1 cellular context compared by ENCODE assay signal in the genomic region with DNA sequence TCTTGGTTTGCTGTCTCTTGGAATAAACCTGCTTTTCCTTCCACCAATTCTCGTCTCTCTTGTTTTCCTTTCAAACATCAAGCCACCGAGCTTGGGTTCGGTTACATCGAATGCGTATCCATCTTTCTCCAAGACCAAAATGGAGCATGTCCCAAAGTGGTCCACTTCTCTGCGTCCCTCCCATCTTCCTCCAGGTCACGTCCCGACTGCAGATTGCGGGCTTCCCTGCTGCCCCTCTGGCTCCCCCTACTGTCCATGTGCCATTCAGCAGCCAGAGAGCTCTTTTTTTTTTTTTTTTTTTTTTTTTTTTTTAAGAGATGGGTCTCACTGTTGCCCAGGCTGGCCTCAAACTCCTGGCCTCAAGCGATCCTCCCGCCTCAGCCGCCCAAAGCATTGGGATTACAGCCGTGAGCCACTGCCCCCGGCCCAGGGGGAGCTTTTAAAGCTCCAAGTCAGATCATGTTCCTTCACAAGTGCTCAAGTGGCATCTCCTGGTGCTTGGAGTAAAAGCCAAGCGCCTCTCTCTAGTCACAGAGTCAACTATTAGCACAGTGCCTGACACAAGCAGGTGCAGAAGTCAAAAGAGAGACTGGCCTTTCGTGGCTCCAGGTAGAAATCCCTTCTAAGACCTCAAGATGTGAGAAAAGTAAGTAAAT.
TF ChIP-seq lines count a peak whose summit lies in the region.

No MANE protein-coding gene starts in this region.

TF ChIP-seq in K562, 482 proteins besides CTCF, POLR2A, EP300 and RAD21 (continued from another document):
- TF ChIP-seq, protein P1, sequence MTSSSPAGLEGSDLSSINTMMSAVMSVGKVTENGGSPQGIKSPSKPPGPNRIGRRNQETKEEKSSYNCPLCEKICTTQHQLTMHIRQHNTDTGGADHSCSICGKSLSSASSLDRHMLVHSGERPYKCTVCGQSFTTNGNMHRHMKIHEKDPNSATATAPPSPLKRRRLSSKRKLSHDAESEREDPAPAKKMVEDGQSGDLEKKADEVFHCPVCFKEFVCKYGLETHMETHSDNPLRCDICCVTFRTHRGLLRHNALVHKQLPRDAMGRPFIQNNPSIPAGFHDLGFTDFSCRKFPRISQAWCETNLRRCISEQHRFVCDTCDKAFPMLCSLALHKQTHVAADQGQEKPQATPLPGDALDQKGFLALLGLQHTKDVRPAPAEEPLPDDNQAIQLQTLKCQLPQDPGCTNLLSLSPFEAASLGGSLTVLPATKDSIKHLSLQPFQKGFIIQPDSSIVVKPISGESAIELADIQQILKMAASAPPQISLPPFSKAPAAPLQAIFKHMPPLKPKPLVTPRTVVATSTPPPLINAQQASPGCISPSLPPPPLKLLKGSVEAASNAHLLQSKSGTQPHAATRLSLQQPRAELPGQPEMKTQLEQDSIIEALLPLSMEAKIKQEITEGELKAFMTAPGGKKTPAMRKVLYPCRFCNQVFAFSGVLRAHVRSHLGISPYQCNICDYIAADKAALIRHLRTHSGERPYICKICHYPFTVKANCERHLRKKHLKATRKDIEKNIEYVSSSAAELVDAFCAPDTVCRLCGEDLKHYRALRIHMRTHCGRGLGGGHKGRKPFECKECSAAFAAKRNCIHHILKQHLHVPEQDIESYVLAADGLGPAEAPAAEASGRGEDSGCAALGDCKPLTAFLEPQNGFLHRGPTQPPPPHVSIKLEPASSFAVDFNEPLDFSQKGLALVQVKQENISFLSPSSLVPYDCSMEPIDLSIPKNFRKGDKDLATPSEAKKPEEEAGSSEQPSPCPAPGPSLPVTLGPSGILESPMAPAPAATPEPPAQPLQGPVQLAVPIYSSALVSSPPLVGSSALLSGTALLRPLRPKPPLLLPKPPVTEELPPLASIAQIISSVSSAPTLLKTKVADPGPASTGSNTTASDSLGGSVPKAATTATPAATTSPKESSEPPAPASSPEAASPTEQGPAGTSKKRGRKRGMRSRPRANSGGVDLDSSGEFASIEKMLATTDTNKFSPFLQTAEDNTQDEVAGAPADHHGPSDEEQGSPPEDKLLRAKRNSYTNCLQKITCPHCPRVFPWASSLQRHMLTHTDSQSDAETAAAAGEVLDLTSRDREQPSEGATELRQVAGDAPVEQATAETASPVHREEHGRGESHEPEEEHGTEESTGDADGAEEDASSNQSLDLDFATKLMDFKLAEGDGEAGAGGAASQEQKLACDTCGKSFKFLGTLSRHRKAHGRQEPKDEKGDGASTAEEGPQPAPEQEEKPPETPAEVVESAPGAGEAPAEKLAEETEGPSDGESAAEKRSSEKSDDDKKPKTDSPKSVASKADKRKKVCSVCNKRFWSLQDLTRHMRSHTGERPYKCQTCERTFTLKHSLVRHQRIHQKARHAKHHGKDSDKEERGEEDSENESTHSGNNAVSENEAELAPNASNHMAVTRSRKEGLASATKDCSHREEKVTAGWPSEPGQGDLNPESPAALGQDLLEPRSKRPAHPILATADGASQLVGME (CRISPR knock-in tag; IDR thresholded peaks at IDR 0.05), result 0 out of 2 replicates have a peak, but pooled peaks have one; percentile 35
- TF ChIP-seq, protein P2, sequence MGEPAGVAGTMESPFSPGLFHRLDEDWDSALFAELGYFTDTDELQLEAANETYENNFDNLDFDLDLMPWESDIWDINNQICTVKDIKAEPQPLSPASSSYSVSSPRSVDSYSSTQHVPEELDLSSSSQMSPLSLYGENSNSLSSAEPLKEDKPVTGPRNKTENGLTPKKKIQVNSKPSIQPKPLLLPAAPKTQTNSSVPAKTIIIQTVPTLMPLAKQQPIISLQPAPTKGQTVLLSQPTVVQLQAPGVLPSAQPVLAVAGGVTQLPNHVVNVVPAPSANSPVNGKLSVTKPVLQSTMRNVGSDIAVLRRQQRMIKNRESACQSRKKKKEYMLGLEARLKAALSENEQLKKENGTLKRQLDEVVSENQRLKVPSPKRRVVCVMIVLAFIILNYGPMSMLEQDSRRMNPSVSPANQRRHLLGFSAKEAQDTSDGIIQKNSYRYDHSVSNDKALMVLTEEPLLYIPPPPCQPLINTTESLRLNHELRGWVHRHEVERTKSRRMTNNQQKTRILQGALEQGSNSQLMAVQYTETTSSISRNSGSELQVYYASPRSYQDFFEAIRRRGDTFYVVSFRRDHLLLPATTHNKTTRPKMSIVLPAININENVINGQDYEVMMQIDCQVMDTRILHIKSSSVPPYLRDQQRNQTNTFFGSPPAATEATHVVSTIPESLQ (CRISPR knock-in tag; IDR thresholded peaks at IDR 0.05), result no peak
- TF ChIP-seq, protein P3, sequence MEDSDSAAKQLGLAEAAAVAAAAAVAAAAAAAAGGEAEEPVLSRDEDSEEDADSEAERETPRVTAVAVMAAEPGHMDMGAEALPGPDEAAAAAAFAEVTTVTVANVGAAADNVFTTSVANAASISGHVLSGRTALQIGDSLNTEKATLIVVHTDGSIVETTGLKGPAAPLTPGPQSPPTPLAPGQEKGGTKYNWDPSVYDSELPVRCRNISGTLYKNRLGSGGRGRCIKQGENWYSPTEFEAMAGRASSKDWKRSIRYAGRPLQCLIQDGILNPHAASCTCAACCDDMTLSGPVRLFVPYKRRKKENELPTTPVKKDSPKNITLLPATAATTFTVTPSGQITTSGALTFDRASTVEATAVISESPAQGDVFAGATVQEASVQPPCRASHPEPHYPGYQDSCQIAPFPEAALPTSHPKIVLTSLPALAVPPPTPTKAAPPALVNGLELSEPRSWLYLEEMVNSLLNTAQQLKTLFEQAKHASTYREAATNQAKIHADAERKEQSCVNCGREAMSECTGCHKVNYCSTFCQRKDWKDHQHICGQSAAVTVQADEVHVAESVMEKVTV (CRISPR knock-in tag; IDR thresholded peaks at IDR 0.05), result peak; percentile 29; the same call in 1 of the 2 replicates
- TF ChIP-seq KLF16 (IDR thresholded peaks at IDR 0.05), result 0 out of 2 replicates have a peak, but pooled peaks have one; percentile 37
- TF ChIP-seq DDX20 (tag; IDR thresholded peaks at IDR 0.05; ENCODE audit: low read depth), result no peak
- TF ChIP-seq ZFP36 (IDR thresholded peaks at IDR 0.05; ENCODE audit: low read depth, low read length, partially characterized antibody), result peak; percentile 28
- TF ChIP-seq SUPT5H (IDR thresholded peaks at IDR 0.05), result no peak
- TF ChIP-seq SMC3 (conservative IDR thresholded peaks at IDR 0.05; ENCODE audit: insufficient read depth, low read depth, low read length), result peak; percentile 61
- no peak for TF ChIP-seq L3MBTL2 (IDR thresholded peaks at IDR 0.05)
- no peak for TF ChIP-seq PCBP2 (IDR thresholded peaks at IDR 0.05; ENCODE audit: low read depth, low read length, poor library complexity, severe bottlenecking)
- 0 out of 2 replicates have a peak, but pooled peaks have one; percentile 18 for TF ChIP-seq RB1 (IDR thresholded peaks at IDR 0.05; ENCODE audit: low read depth)
- no peak for TF ChIP-seq HNRNPL (IDR thresholded peaks at IDR 0.05; ENCODE audit: low read depth, low read length)
- TF ChIP-seq, protein P4, sequence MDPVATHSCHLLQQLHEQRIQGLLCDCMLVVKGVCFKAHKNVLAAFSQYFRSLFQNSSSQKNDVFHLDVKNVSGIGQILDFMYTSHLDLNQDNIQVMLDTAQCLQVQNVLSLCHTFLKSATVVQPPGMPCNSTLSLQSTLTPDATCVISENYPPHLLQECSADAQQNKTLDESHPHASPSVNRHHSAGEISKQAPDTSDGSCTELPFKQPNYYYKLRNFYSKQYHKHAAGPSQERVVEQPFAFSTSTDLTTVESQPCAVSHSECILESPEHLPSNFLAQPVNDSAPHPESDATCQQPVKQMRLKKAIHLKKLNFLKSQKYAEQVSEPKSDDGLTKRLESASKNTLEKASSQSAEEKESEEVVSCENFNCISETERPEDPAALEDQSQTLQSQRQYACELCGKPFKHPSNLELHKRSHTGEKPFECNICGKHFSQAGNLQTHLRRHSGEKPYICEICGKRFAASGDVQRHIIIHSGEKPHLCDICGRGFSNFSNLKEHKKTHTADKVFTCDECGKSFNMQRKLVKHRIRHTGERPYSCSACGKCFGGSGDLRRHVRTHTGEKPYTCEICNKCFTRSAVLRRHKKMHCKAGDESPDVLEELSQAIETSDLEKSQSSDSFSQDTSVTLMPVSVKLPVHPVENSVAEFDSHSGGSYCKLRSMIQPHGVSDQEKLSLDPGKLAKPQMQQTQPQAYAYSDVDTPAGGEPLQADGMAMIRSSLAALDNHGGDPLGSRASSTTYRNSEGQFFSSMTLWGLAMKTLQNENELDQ (CRISPR knock-in tag; IDR thresholded peaks at IDR 0.05; ENCODE audit: borderline replicate concordance), result no peak
- peak; percentile 60; the same call in 1 of the 2 replicates for TF ChIP-seq XRCC5 (IDR thresholded peaks at IDR 0.05; ENCODE audit: low read depth, low read length)
- TF ChIP-seq ZNF384 (IDR thresholded peaks at IDR 0.05; ENCODE audit: low read depth, low read length), result peak; percentile 99
- peak; percentile 35; the same call in 1 of the 2 replicates for TF ChIP-seq CXXC5 (CRISPR knock-in tag; IDR thresholded peaks at IDR 0.05)
- TF ChIP-seq NUFIP1 (IDR thresholded peaks at IDR 0.05; ENCODE audit: partially characterized antibody), result no peak
- TF ChIP-seq NFYB (IDR thresholded peaks at IDR 0.05; ENCODE audit: extremely low read depth, insufficient read length), result no peak
- TF ChIP-seq STAG1 (CRISPR knock-in tag; IDR thresholded peaks at IDR 0.05; ENCODE audit: borderline replicate concordance), result peak; percentile 39; the same call in 1 of the 2 replicates
- TF ChIP-seq HCFC1 (IDR thresholded peaks at IDR 0.05; ENCODE audit: low read depth, low read length), result no peak
- peak; percentile 58; the same call in 1 of the 2 replicates for TF ChIP-seq BHLHE40 (IDR thresholded peaks at IDR 0.05; ENCODE audit: low read length)
- TF ChIP-seq, protein P5, sequence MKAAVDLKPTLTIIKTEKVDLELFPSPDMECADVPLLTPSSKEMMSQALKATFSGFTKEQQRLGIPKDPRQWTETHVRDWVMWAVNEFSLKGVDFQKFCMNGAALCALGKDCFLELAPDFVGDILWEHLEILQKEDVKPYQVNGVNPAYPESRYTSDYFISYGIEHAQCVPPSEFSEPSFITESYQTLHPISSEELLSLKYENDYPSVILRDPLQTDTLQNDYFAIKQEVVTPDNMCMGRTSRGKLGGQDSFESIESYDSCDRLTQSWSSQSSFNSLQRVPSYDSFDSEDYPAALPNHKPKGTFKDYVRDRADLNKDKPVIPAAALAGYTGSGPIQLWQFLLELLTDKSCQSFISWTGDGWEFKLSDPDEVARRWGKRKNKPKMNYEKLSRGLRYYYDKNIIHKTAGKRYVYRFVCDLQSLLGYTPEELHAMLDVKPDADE (conservative IDR thresholded peaks at IDR 0.05; ENCODE audit: control insufficient read depth, low read depth, low read length), result 0 out of 2 replicates have a peak, but pooled peaks have one; percentile 47
- TF ChIP-seq EHMT2 (IDR thresholded peaks at IDR 0.05), result 0 out of 2 replicates have a peak, but pooled peaks have one; percentile 37
- TF ChIP-seq, protein P6, sequence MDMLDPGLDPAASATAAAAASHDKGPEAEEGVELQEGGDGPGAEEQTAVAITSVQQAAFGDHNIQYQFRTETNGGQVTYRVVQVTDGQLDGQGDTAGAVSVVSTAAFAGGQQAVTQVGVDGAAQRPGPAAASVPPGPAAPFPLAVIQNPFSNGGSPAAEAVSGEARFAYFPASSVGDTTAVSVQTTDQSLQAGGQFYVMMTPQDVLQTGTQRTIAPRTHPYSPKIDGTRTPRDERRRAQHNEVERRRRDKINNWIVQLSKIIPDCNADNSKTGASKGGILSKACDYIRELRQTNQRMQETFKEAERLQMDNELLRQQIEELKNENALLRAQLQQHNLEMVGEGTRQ (CRISPR knock-in tag; IDR thresholded peaks at IDR 0.05), result no peak
- TF ChIP-seq CC2D1A (IDR thresholded peaks at IDR 0.05), result 0 out of 2 replicates have a peak, but pooled peaks have one; percentile 42
- TF ChIP-seq, protein P7, sequence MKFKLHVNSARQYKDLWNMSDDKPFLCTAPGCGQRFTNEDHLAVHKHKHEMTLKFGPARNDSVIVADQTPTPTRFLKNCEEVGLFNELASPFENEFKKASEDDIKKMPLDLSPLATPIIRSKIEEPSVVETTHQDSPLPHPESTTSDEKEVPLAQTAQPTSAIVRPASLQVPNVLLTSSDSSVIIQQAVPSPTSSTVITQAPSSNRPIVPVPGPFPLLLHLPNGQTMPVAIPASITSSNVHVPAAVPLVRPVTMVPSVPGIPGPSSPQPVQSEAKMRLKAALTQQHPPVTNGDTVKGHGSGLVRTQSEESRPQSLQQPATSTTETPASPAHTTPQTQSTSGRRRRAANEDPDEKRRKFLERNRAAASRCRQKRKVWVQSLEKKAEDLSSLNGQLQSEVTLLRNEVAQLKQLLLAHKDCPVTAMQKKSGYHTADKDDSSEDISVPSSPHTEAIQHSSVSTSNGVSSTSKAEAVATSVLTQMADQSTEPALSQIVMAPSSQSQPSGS (CRISPR knock-in tag; IDR thresholded peaks at IDR 0.05), result no peak
- TF ChIP-seq ZBTB7A (IDR thresholded peaks at IDR 0.05; ENCODE audit: borderline replicate concordance, control insufficient read depth, low read depth, low read length), result peak; percentile 56; the same call in 1 of the 2 replicates
- peak; percentile 34; the same call in 1 of the 2 replicates for TF ChIP-seq ARID2 (IDR thresholded peaks at IDR 0.05)
- no peak for TF ChIP-seq PCBP1 (IDR thresholded peaks at IDR 0.05; ENCODE audit: low read depth, low read length, poor library complexity, severe bottlenecking)
- TF ChIP-seq SRSF3 (IDR thresholded peaks at IDR 0.05; ENCODE audit: insufficient read depth, low read length), result no peak
